In the genomic region with DNA sequence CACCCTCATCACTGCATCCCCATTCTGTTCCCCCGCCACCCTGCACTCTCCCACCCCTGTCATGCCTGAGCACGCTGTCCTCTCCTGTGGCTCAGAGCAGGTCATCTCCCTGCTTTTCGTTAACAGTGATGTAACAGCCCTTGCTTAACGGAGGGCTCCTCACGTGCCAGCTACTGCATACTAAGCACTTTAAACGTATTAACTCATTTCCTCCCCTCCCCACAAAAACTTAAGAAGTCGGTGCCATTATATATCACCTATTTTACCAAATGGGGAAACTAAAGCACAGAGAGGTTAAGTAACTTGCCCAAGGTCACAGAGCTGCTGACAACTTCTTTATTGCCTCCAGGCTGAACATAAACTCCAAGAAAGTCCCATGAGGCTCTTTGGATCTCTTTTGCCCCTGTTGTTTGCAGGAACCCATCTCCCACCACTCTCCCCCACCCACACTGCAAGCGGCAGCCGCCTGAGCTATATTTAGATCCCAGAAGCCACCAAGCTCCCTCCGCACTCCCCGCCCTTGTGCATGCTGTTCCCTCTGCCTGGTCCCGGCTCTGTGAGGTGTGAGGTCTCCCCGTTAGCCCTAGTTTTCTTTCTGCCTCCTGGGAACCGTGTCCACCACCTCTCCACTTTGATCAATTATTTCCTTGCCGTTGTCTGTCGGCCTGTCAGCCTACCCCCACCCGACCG, we compare ENCODE assay signal across 2 cellular contexts.
TF ChIP-seq lines count a peak whose summit lies in the region.

No MANE protein-coding gene starts in this region.

TF ChIP-seq in SK-N-SH, 30 proteins besides CTCF, POLR2A, EP300 and RAD21:
- TF ChIP-seq, protein P1, sequence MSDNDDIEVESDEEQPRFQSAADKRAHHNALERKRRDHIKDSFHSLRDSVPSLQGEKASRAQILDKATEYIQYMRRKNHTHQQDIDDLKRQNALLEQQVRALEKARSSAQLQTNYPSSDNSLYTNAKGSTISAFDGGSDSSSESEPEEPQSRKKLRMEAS (IDR thresholded peaks at IDR 0.05; ENCODE audit: low read depth), result peak; percentile 9; the same call in 1 of the 2 replicates
- no peak for TF ChIP-seq PBX3 (IDR thresholded peaks at IDR 0.05)

TF ChIP-seq in endothelial cell of umbilical vein, 7 proteins besides CTCF, POLR2A, EP300 and RAD21:
- TF ChIP-seq GATA2 (IDR thresholded peaks at IDR 0.05; ENCODE audit: insufficient read depth, insufficient read length, low read depth, low read length) (no peak), POLR2AphosphoS5 (IDR thresholded peaks at IDR 0.05; ENCODE audit: insufficient read depth, low read depth, low read length) (no peak), JUN (IDR thresholded peaks at IDR 0.05; ENCODE audit: borderline replicate concordance, insufficient read depth, insufficient read length, low read depth) (no peak), EZH2 (IDR thresholded peaks at IDR 0.05; ENCODE audit: borderline replicate concordance, low read depth, low read length, severe bottlenecking) (no peak), MYC (IDR thresholded peaks at IDR 0.05; ENCODE audit: low read depth, low read length) (no peak), FOS (IDR thresholded peaks at IDR 0.05; ENCODE audit: borderline replicate concordance, insufficient read depth, low read length) (no peak)
- TF ChIP-seq, protein P1 (IDR thresholded peaks at IDR 0.05; ENCODE audit: insufficient read depth, insufficient read length), result no peak
